ENCODE assay signal across 8 cellular contexts in the genomic region with DNA sequence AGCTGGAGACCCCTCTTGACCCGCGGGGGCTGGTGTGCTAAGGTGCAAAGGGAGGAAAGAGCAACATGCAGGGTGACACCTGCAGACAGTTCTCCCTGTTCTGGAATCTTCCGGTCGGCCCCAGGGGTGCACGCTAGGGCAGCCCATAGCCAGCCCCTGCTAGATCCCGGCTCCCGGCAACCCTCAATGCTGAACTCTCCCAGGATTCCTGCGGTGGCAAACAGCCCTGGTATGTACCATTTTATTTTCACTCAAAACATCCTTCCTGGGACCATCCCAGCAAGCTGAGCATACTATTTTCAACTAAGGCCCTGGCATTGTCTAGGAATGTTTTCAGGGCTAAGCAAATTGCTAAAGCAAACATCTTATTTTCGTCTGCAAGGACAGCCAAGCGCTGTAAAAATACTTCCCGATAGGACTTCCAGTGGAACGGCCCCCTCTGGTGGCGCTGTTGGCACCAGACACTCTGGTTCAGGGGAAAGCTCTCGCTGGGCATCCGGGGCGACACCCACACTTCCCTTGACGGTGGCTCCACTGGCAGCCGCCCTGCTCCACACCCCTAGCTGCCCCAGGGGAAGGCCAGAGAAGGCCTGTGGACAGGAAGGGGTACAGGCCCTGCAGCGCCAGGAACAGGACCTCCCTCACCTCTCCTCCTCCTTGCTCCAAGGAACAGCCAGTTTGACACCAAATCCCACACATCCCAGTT.
A peak's percentile ranks its signal among the peaks of the same experiment; 100 is the strongest.
DNase-seq lines count a peak whose midpoint lies in the region; ATAC-seq and TF ChIP-seq lines count a peak whose summit lies in the region.

No MANE protein-coding gene starts in this region.

- no peak overlapping the region for H3K9ac ChIP-seq in SU-DHL-6 (ENCODE audit: low read length)

- H4K20me1 ChIP-seq in SU-DHL-6 (ENCODE audit: low read depth, low read length) = no peaks in the 10 kb centered on the region

- CTCF ChIA-PET in CD8-positive, alpha-beta T cell (lab: Charles Lee) = interaction anchor here (1.1 to 2.3 kb wide), 2 partner anchors 9 to 13 kb away, joined by 3 to 8 read pairs; no protein-coding TSS in a partner anchor

- no peaks in the 10 kb centered on the region for H3K27me3 ChIP-seq in CD8-positive, alpha-beta T cell (ENCODE audit: insufficient read depth, low read length)
- H3K27me3 ChIP-seq in HL-60 (ENCODE audit: insufficient read depth, poor library complexity, severe bottlenecking) = no peaks in the 10 kb centered on the region
- H3K27me3 ChIP-seq in SU-DHL-6 (ENCODE audit: low read length) = no peaks in the 10 kb centered on the region

- no peaks in the 10 kb centered on the region for H3K9me3 Mint-ChIP-seq in CD8-positive, alpha-beta T cell

- no peaks in the 10 kb centered on the region for H3K9me2 ChIP-seq in SU-DHL-6 (replicated peaks; ENCODE audit: insufficient read depth, low read length)

- H3K4me1 Mint-ChIP-seq in CD8-positive, alpha-beta T cell (ENCODE audit: low read depth) = peaks cover 11% of the 10 kb centered on the region

- H3K79me2 ChIP-seq in SU-DHL-6 (ENCODE audit: insufficient read depth, low read length) = no peaks in the 10 kb centered on the region

- intact Hi-C loops in CD8-positive, alpha-beta T cell (cut with DNase I, micrococcal nuclease) = loop anchor here in 1 of 2 experiments (5.0 kb wide), 1 partner anchor 529 kb away; no protein-coding TSS in a partner anchor

- H3K36me3 Mint-ChIP-seq in CD8-positive, alpha-beta T cell = no peaks in the 10 kb centered on the region

- H3K4me2 ChIP-seq in SU-DHL-6 (ENCODE audit: low read depth, low read length, poor library complexity, severe bottlenecking) = no peak overlapping the region

- no peak overlapping the region for H3K27ac ChIP-seq in CD8-positive, alpha-beta T cell (ENCODE audit: low read depth, low read length)
- H3K27ac ChIP-seq in HL-60 (replicated peaks) (no peak overlapping the region), SU-DHL-6 (ENCODE audit: low read depth, low read length) (no peak overlapping the region), cingulate gyrus (ENCODE audit: low read depth, low read length) (peak overlapping the region; percentile 94)

- H3K4me3 ChIP-seq in CD8-positive, alpha-beta T cell (ENCODE audit: low read depth, low read length) = no peak overlapping the region
- H3K4me3 ChIP-seq in HL-60 (replicated peaks; ENCODE audit: insufficient read depth, low read length) (no peak overlapping the region), SU-DHL-6 (ENCODE audit: insufficient read depth, low read length, poor library complexity, severe bottlenecking) (no peak overlapping the region)

- POLR2A ChIA-PET in CD8-positive, alpha-beta T cell (lab: Charles Lee) = interaction anchor here (0.5 kb wide), 1 partner anchor 73 kb away, joined by 3 read pairs; no protein-coding TSS in a partner anchor

- no peak overlapping the region for H3K27ac Mint-ChIP-seq in CD8-positive, alpha-beta T cell

- no peaks in the 10 kb centered on the region for H3F3A ChIP-seq in SU-DHL-6 (ENCODE audit: insufficient read depth)

- peaks cover 14% of the 10 kb centered on the region for H3K4me1 ChIP-seq in CD8-positive, alpha-beta T cell (ENCODE audit: insufficient read depth, low read length)

- no peaks in the 10 kb centered on the region for H3K36me3 ChIP-seq in CD8-positive, alpha-beta T cell (ENCODE audit: insufficient read depth, low read length)
- no peaks in the 10 kb centered on the region for H3K36me3 ChIP-seq in SU-DHL-6 (ENCODE audit: low read length)

- ATAC-seq in CD8-positive, alpha-beta T cell = no peak
- no peak for ATAC-seq in HG03039 (IDR thresholded peaks at IDR 0.05; ENCODE audit: unreplicated experiment)
- no peak for ATAC-seq in HG02571 (IDR thresholded peaks at IDR 0.05; ENCODE audit: unreplicated experiment)

- H3K27me3 Mint-ChIP-seq in CD8-positive, alpha-beta T cell (ENCODE audit: low read depth) = peaks cover 2% of the 10 kb centered on the region

- no peak overlapping the region for H2AFZ ChIP-seq in SU-DHL-6 (ENCODE audit: low read depth, low read length, severe bottlenecking)

- no peak overlapping the region for H3K4me3 Mint-ChIP-seq in CD8-positive, alpha-beta T cell

- no peaks in the 10 kb centered on the region for H3K9me3 ChIP-seq in CD8-positive, alpha-beta T cell (ENCODE audit: low read length)
- no peaks in the 10 kb centered on the region for H3K9me3 ChIP-seq in SU-DHL-6 (ENCODE audit: insufficient read depth, low read length)

- peak in 5 of 7 experiments; percentile 9 to 60 (median 19) for DNase-seq in CD8-positive, alpha-beta T cell
- DNase-seq in HL-60 (ENCODE audit: low read depth in 1 of 2, low spot score in 1 of 2) (peak; percentile 16 to 52), left kidney (ENCODE audit: low read depth, low spot score) (peak; percentile 89)
- peak; percentile 7 to 12 for DNase-seq in stimulated activated CD4-positive, alpha-beta T cell treated with anti-CD3 and anti-CD28 coated beads, Interleukin-15, amount 100 ng/mL, for 48 hours (ENCODE audit: low read depth in 2 of 2)

- no peak for TF ChIP-seq CTCF in CD8-positive, alpha-beta T cell (IDR thresholded peaks at IDR 0.05)
- peak; percentile 20 for TF ChIP-seq CTCF in HL-60 (IDR thresholded peaks at IDR 0.05; ENCODE audit: insufficient read depth, low read length)
- peak; percentile 43 for TF ChIP-seq CTCF in SU-DHL-6 (IDR thresholded peaks at IDR 0.05; ENCODE audit: insufficient read depth, low read length, poor library complexity, severe bottlenecking)

Comparison
In these comparisons a context has a peak if more than half of its experiments do, and no peak if none do; other contexts are left out.
1. DNase-seq: peak in every context shown above with its lines; median percentile 89 in left kidney; 34 in HL-60; 19 in CD8-positive, alpha-beta T cell; 10 in stimulated activated CD4-positive, alpha-beta T cell treated with anti-CD3 and anti-CD28 coated beads, Interleukin-15, amount 100 ng/mL, for 48 hours.